ENCODE assay signal across 8 cellular contexts in the genomic region with DNA sequence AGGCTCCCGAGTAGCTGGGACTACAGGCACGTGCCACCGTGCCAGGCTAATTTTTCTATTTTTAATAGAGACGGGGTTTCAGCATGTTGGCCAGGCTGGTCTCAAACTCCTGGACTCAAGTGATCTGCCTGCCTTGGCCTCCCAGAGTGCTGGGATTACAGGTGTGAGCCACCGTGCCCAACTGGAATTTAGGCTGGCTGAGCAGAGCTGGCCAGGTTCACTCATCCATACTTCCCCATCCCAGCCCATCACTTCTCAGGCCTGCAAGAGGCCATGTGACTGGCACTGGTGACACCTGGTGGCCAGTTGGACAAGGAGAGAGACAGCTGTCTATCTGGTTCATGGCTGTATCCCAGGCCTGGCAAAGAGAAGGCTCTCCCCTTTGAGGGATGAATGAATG. TPM values are rescaled to one million over a fixed set of nuclear protein-coding genes. Genes with fewer than 3 reads are reported as not detected.
A peak's percentile ranks its signal among the peaks of the same experiment; 100 is the strongest.
DNase-seq lines count a peak whose midpoint lies in the region; ATAC-seq and TF ChIP-seq lines count a peak whose summit lies in the region.
"Not testable (repeated sequence)": the region's sequence is repeated elsewhere in the genome, so short reads cannot be mapped to it uniquely, and the experiment has no call there.

No MANE protein-coding gene starts in this region.

- not testable (repeated sequence) for H3K4me3 ChIP-seq in neuronal stem cell (ENCODE audit: low read length in 2 of 2)

- ATAC-seq in HG02642 (IDR thresholded peaks at IDR 0.05; ENCODE audit: poor library complexity, unreplicated experiment) (peak; percentile 45), T-cell (replicated peaks in 1 of 4) (peak; percentile 61 to 68 (median 62)), foreskin keratinocyte (peak; percentile 74)

- H3K27ac ChIP-seq in foreskin keratinocyte; neuronal stem cell (replicated peaks; ENCODE audit: low read length): not testable (repeated sequence)

- peaks cover 40 to 52% (median 49%) of the 10 kb centered on the region in 3 donors for H3K4me1 Mint-ChIP-seq in T-cell

- H2AK5ac ChIP-seq in neuronal stem cell (ENCODE audit: low read depth, low read length), result not testable (repeated sequence)

- not testable (repeated sequence) for H3K27me3 ChIP-seq in foreskin keratinocyte; neuronal stem cell (ENCODE audit: control insufficient read depth in 3 of 3, insufficient read depth in 3 of 3, low read depth in 1 of 3, low read length in 3 of 3)

- not testable (repeated sequence) for H3K9me3 ChIP-seq in neuronal stem cell (replicated peaks in 1 of 2; ENCODE audit: control insufficient read depth in 2 of 2, insufficient read depth in 1 of 2, low read depth in 1 of 2, low read length in 2 of 2)

- WGBS in neuronal stem cell (ENCODE audit: extremely low coverage in 2 of 2, insufficient read length in 2 of 2, insufficient replicate concordance in 1 of 2), 2 donors, result no CpG with 5 or more reads among the region's 5 CpGs

- CTCF ChIA-PET in T-cell (lab: Charles Lee), result interaction anchor here (0.6 to 5.8 kb wide), 18 partner anchors 24 to 152 kb away, joined by 3 to 71 read pairs (median 4); a partner anchor contains a TSS

- H3K4ac ChIP-seq in neuronal stem cell (ENCODE audit: low read length), result not testable (repeated sequence)

- H3K79me1 ChIP-seq in neuronal stem cell (ENCODE audit: low read depth, low read length), result not testable (repeated sequence)

- H3K18ac ChIP-seq in neuronal stem cell (ENCODE audit: low read length), result not testable (repeated sequence)

- not testable (repeated sequence) for H3K9me3 Mint-ChIP-seq in T-cell

- H4K8ac ChIP-seq in neuronal stem cell (ENCODE audit: low read depth, low read length), result not testable (repeated sequence)

- H2AFZ ChIP-seq in neuronal stem cell (ENCODE audit: low read length), result peak overlapping the region; percentile 53

- TF ChIP-seq CTCF in foreskin keratinocyte (conservative IDR thresholded peaks at IDR 0.05), result peak; percentile 86

- not testable (repeated sequence) for H2BK120ac ChIP-seq in neuronal stem cell (ENCODE audit: low read depth, low read length)

- H2BK12ac ChIP-seq in neuronal stem cell (ENCODE audit: low read length), result not testable (repeated sequence)

- H3K36me3 Mint-ChIP-seq in T-cell, result not testable (repeated sequence)

- H3K14ac ChIP-seq in neuronal stem cell (ENCODE audit: low read length), result not testable (repeated sequence)

- H3K36me3 ChIP-seq in neuronal stem cell (replicated peaks in 1 of 2; ENCODE audit: control insufficient read depth in 2 of 2, insufficient read depth in 2 of 2, low read length in 2 of 2), result not testable (repeated sequence)

- H4K91ac ChIP-seq in neuronal stem cell (ENCODE audit: low read depth, low read length, poor library complexity), result not testable (repeated sequence)

- not testable (repeated sequence) for H3K23ac ChIP-seq in neuronal stem cell (ENCODE audit: low read depth, low read length, poor library complexity)

- H3K9ac ChIP-seq in neuronal stem cell (ENCODE audit: low read depth, low read length, poor library complexity), result not testable (repeated sequence)

- DNase-seq in Daoy (ENCODE audit: low read depth) (peak; percentile 86), NCI-H1930 (lab: John Stamatoyannopoulos, UW) (peak; percentile 18 to 42), T-cell (peak; percentile 54 to 83 (median 72)), foreskin keratinocyte (peak; percentile 43 to 74), neuronal stem cell (ENCODE audit: low spot score) (peak; percentile 60)
- DNase-seq in activated naive CD4-positive, alpha-beta T cell treated with anti-CD3 and anti-CD28 coated beads, Interleukin-2, amount 50 U/mL, for 16 hours, result peak; percentile 81
- DNase-seq in stimulated activated naive CD4-positive, alpha-beta T cell treated with Interleukin-2 at 50 U/mL for 16 hours (lab: John Stamatoyannopoulos, UW), result peak; percentile 73

- H2BK15ac ChIP-seq in neuronal stem cell (ENCODE audit: low read length), result not testable (repeated sequence)

- not testable (repeated sequence) for H3K27me3 Mint-ChIP-seq in T-cell

- H3K4me1 ChIP-seq in foreskin keratinocyte; neuronal stem cell (ENCODE audit: control insufficient read depth in 2 of 2, insufficient read depth in 1 of 2, low read depth in 1 of 2, low read length in 2 of 2): not testable (repeated sequence)

- H3K4me2 ChIP-seq in neuronal stem cell (ENCODE audit: insufficient read depth, low read length, poor library complexity, severe bottlenecking), result not testable (repeated sequence)

- POLR2A ChIA-PET in T-cell (lab: Charles Lee), result not testable (repeated sequence)

- H3K27ac Mint-ChIP-seq in T-cell, result peak overlapping the region in 1 of 2 donors; percentile 58

- H3K4me3 Mint-ChIP-seq in T-cell, result peak overlapping the region in 1 of 3 donors; percentile 21

- H2BK5ac ChIP-seq in neuronal stem cell (ENCODE audit: low read length), result not testable (repeated sequence)

RNA-seq across cellular contexts. Expression of a gene that starts 30.9 kb away (rescaled TPM):
- total RNA-seq in Daoy (2014; rRNA removed; shearing (Covaris generic)), result 8.2 and 9.0 TPM in 2 replicates
- 100 to 1,000 TPM; 102 to 181 (median 138) TPM for total RNA-seq in T-cell
- total RNA-seq in foreskin keratinocyte, result 27.2 and 27.4 TPM in 2 replicates
- polyA plus RNA-seq in foreskin keratinocyte, result 32.6 and 33.2 TPM in 2 replicates
- polyA plus RNA-seq in neuronal stem cell (2013, experiment 1 of 2), result 0.22 TPM
- polyA plus RNA-seq in neuronal stem cell (2013, experiment 2 of 2), result 0.10 TPM

RNA-seq across cellular contexts. Expression of a gene that starts 42.6 kb away (rescaled TPM):
- total RNA-seq in Daoy (2014; rRNA removed; shearing (Covaris generic)), result not detected in 2 replicates
- total RNA-seq in T-cell (1 to 10 TPM in 1 of 5 donors, under 1 TPM in 4; 0.13 to 1.1 (median 0.47) TPM), foreskin keratinocyte (not detected in 2 replicates)
- not detected in 2 replicates for polyA plus RNA-seq in foreskin keratinocyte
- not detected for polyA plus RNA-seq in neuronal stem cell (2013, experiment 1 of 2)
- polyA plus RNA-seq in neuronal stem cell (2013, experiment 2 of 2), result not detected

RNA-seq across cellular contexts. Expression of a gene that starts 47.7 kb away (rescaled TPM):
- 99.5 and 140 TPM in 2 replicates for total RNA-seq in Daoy (2014; rRNA removed; shearing (Covaris generic))
- total RNA-seq in T-cell, result 100 to 1,000 TPM; 138 to 176 (median 152) TPM
- total RNA-seq in foreskin keratinocyte, result 149 TPM in 2 replicates
- polyA plus RNA-seq in foreskin keratinocyte, result 153 and 160 TPM in 2 replicates
- polyA plus RNA-seq in neuronal stem cell (2013, experiment 1 of 2), result 106 TPM
- polyA plus RNA-seq in neuronal stem cell (2013, experiment 2 of 2), result 101 TPM

RNA-seq across cellular contexts. Expression of a gene that starts 50.9 kb away (rescaled TPM):
- 0.23 and 2.4 TPM in 2 replicates for total RNA-seq in Daoy (2014; rRNA removed; shearing (Covaris generic))
- under 1 TPM in 1 of 5 donors, not detected in 4; 0.70 TPM for total RNA-seq in T-cell
- not detected in 2 replicates for total RNA-seq in foreskin keratinocyte
- polyA plus RNA-seq in foreskin keratinocyte, result not detected in 2 replicates
- polyA plus RNA-seq in neuronal stem cell (2013, experiment 1 of 2), result 0.32 TPM
- 0.21 TPM for polyA plus RNA-seq in neuronal stem cell (2013, experiment 2 of 2)

Comparison
In these comparisons a context has a peak if more than half of its experiments do, and no peak if none do; other contexts are left out.
1. DNase-seq: peak in every context shown above with its lines; median percentile 86 in Daoy; 81 in activated naive CD4-positive, alpha-beta T cell treated with anti-CD3 and anti-CD28 coated beads, Interleukin-2, amount 50 U/mL, for 16 hours; 73 in stimulated activated naive CD4-positive, alpha-beta T cell treated with Interleukin-2 at 50 U/mL for 16 hours; 72 in T-cell; 60 in neuronal stem cell; 58 in foreskin keratinocyte; 30 in NCI-H1930.